ENCODE assay signal across 17 cellular contexts in genomic region chr3:107989651-107990050, GRCh38.
DNase-seq lines count a peak whose midpoint lies in the region; ATAC-seq and TF ChIP-seq lines count a peak whose summit lies in the region.
"Had no signal": no experiment of that assay in that cellular context is flagged by ENCODE, and none has a peak within 500 bp of the region (broad histone marks: within the 10 kb centered on the region; RNA-seq: fewer than 3 reads in every experiment).

No MANE protein-coding gene starts in this region.

- H3K9me3 Mint-ChIP-seq in mesothelial cell of epicardium: no peaks in the 10 kb centered on the region

- peaks cover 60% of the 10 kb centered on the region for H3F3A ChIP-seq in PC-9 (ENCODE audit: insufficient read depth, low read depth)

- 0 out of 2 replicates have a peak overlapping the region, but pooled peaks have one; percentile 58 for H3K4me2 ChIP-seq in PC-9
- H3K4me2 ChIP-seq: BLaER1 had no signal

- CTCF ChIA-PET in PC-9 (lab: Charles Lee): no interaction called here

- H3K9me2 ChIP-seq in PC-9 (ENCODE audit: insufficient read depth): no peaks in the 10 kb centered on the region

- H3K4me3 Mint-ChIP-seq in mesothelial cell of epicardium: no peak overlapping the region

- H3K4me3 ChIP-seq in PC-9: no peak overlapping the region
- H3K4me3 ChIP-seq in left lung: no peak overlapping the region
- H3K4me3 ChIP-seq: BLaER1, GM23248, K562 had no signal

- H3K36me3 Mint-ChIP-seq in mesothelial cell of epicardium: no peaks in the 10 kb centered on the region

- no peaks in the 10 kb centered on the region for H3K27me3 Mint-ChIP-seq in mesothelial cell of epicardium (ENCODE audit: low read depth)

- DNase-seq in NOMO-1 (lab: John Stamatoyannopoulos, UW; ENCODE audit: unreplicated experiment in 2 of 2) (peak; percentile 19 to 65), NOMO-1 treated with dmso at 0.1 percent for 144 hours (lab: John Stamatoyannopoulos, UW; ENCODE audit: unreplicated experiment) (no peak), PC-9 (no peak), mesothelial cell of epicardium (ENCODE audit: low spot score in 2 of 2, unreplicated experiment in 2 of 2) (no peak), Kasumi-1 (lab: John Stamatoyannopoulos, UW) (no peak), left lung (no peak)
- DNase-seq in activated CD4-positive, alpha-beta T cell treated with anti-CD3 and anti-CD28 coated beads, Interleukin-2, amount 50 U/mL, for 4 hours: no peak
- DNase-seq: GDM1, GM23248, NCI-H1048, NCI-H1436 treated with DMSO at 0.1 percent for 48 hours, NCI-H2081 treated with DMSO at 0.1 percent for 48 hours, NCI-H510A treated with DMSO at 0.1 percent for 48 hours had no signal

- H3K9me3 ChIP-seq in PC-9 (ENCODE audit: insufficient read depth, low read depth) (no peaks in the 10 kb centered on the region), left lung (no peaks in the 10 kb centered on the region)
- H3K9me3 ChIP-seq: BLaER1 had no signal

- POLR2A ChIA-PET in PC-9 (lab: Charles Lee; ENCODE audit: unreplicated experiment): no interaction called here

- H3K79me2 ChIP-seq in PC-9 (ENCODE audit: low read depth): no peaks in the 10 kb centered on the region

- H2AFZ ChIP-seq in PC-9: no peak overlapping the region
- H2AFZ ChIP-seq: GM23248 had no signal

- intact Hi-C loops in PC-9 (cut with micrococcal nuclease; ENCODE audit: unreplicated experiment) (loop anchor here (5.0 kb wide), 3 partner anchors 62 to 418 kb away; partner anchors contain the start of gene CD47), left lung (cut with DNase I) (no loop called here)

- TF ChIP-seq CTCF in PC-9 (conservative IDR thresholded peaks at IDR 0.05): no peak
- TF ChIP-seq CTCF in mesothelial cell of epicardium (IDR thresholded peaks at IDR 0.05; ENCODE audit: unreplicated experiment): no peak
- TF ChIP-seq CTCF in left lung (IDR thresholded peaks at IDR 0.05): no peak

- peak overlapping the region; percentile 82 for H3K27ac Mint-ChIP-seq in mesothelial cell of epicardium

- H3K36me3 ChIP-seq in PC-9 (ENCODE audit: low read depth) (no peaks in the 10 kb centered on the region), left lung (no peaks in the 10 kb centered on the region)
- H3K36me3 ChIP-seq: BLaER1 had no signal

- no TSS peak for BruUV-seq in PC-9 (replicated peaks; lab: Mats Ljungman, UMichigan)

- H4K20me1 ChIP-seq in PC-9 (ENCODE audit: insufficient read depth): no peaks in the 10 kb centered on the region
- H4K20me1 ChIP-seq: BLaER1 had no signal

- peaks cover 76% of the 10 kb centered on the region for H3K4me1 Mint-ChIP-seq in mesothelial cell of epicardium

- H3K4me1 ChIP-seq in PC-9 (replicated peaks; ENCODE audit: insufficient read depth): peaks cover 79% of the 10 kb centered on the region
- peaks cover 46 to 65% of the 10 kb centered on the region in 2 donors for H3K4me1 ChIP-seq in left lung

- H3K27ac ChIP-seq in PC-9 (peak overlapping the region; percentile 83; the same call in 1 of the 2 replicates), left lung (peak overlapping the region in 1 of 2 donors; percentile 84)
- H3K27ac ChIP-seq: BLaER1 had no signal

- H3K27me3 ChIP-seq in PC-9 (ENCODE audit: insufficient read depth, low read depth): no peaks in the 10 kb centered on the region
- no peaks in the 10 kb centered on the region for H3K27me3 ChIP-seq in left lung
- H3K27me3 ChIP-seq: BLaER1 had no signal

- ATAC-seq in left lung (no peak), HG03175 (IDR thresholded peaks at IDR 0.05; ENCODE audit: unreplicated experiment) (no peak)
- ATAC-seq: HCT116, K562 had no signal

Comparison
In these comparisons a context has a peak if more than half of its experiments do, and no peak if none do; other contexts are left out.
1. DNase-seq: peak in NOMO-1 (2 of 2); none in NOMO-1 treated with dmso at 0.1 percent for 144 hours (single experiment), PC-9 (0 of 2), mesothelial cell of epicardium (0 of 2), Kasumi-1 (0 of 2), activated CD4-positive, alpha-beta T cell treated with anti-CD3 and anti-CD28 coated beads, Interleukin-2, amount 50 U/mL, for 4 hours (0 of 2) and left lung (0 of 2).